Comparison of ENCODE assay signal across 20 cellular contexts in genomic region chr12:102107970-102108369, GRCh38.
"Had no signal": no experiment of that assay in that cellular context is flagged by ENCODE, and none has a peak within 500 bp of the region (broad histone marks: within the 10 kb centered on the region; RNA-seq: fewer than 3 reads in every experiment).

No MANE protein-coding gene starts in this region.

- H3K9ac ChIP-seq: neural progenitor cell had no signal

- H3K27me3 Mint-ChIP-seq: activated CD4-positive, alpha-beta T cell treated with anti-CD3 and anti-CD28 coated beads, Interleukin-2, amount 10 ng/mL, durations not matched to agents 24 days and 14 days; activated naive CD8-positive, alpha-beta T cell treated with anti-CD3 and anti-CD28 coated beads, Interleukin-2, amount 10 ng/mL, durations not matched to agents 7 days and 5 days; naive thymus-derived CD4-positive, alpha-beta T cell had no signal

- H3K4me3 Mint-ChIP-seq: activated CD4-positive, alpha-beta T cell treated with anti-CD3 and anti-CD28 coated beads, Interleukin-2, amount 10 ng/mL, durations not matched to agents 24 days and 14 days; activated naive CD8-positive, alpha-beta T cell treated with anti-CD3 and anti-CD28 coated beads, Interleukin-2, amount 10 ng/mL, durations not matched to agents 7 days and 5 days; immature natural killer cell; naive thymus-derived CD4-positive, alpha-beta T cell; neural progenitor cell had no signal

- H3K27ac ChIP-seq: dorsolateral prefrontal cortex, epithelial cell of prostate, heart right ventricle, neural progenitor cell, psoas muscle, skin epidermis, tibial artery had no signal

- H3K27me3 ChIP-seq: dorsolateral prefrontal cortex, heart right ventricle, neural progenitor cell, tibial artery had no signal

- H3K4me2 ChIP-seq: neural progenitor cell had no signal

- H3K9me3 ChIP-seq: psoas muscle, tibial artery had no signal

- H3K4me1 Mint-ChIP-seq: neural progenitor cell had no signal

- H2AFZ ChIP-seq: neural progenitor cell had no signal

- H3K27ac Mint-ChIP-seq: activated CD4-positive, alpha-beta T cell treated with anti-CD3 and anti-CD28 coated beads, Interleukin-2, amount 10 ng/mL, durations not matched to agents 24 days and 14 days; activated naive CD8-positive, alpha-beta T cell treated with anti-CD3 and anti-CD28 coated beads, Interleukin-2, amount 10 ng/mL, durations not matched to agents 7 days and 5 days; immature natural killer cell; neural progenitor cell had no signal

- H3K4me1 ChIP-seq: heart right ventricle, neural progenitor cell, psoas muscle, tibial artery had no signal

- H3K4me3 ChIP-seq: dorsolateral prefrontal cortex, heart right ventricle, neural progenitor cell, psoas muscle, skin epidermis, tibial artery had no signal

- DNase-seq: activated CD4-positive, alpha-beta T cell treated with anti-CD3 and anti-CD28 coated beads, Interleukin-2, amount 10 ng/mL, durations not matched to agents 24 days and 14 days; activated naive CD4-positive, alpha-beta T cell treated with Interleukin-2 at 50 U/mL for 16 hours; activated naive CD8-positive, alpha-beta T cell treated with anti-CD3 and anti-CD28 coated beads, Interleukin-2, amount 10 ng/mL, durations not matched to agents 7 days and 5 days; activated T-cell treated with anti-CD3 and anti-CD28 coated beads for 4 hours; amygdala; dorsolateral prefrontal cortex; heart right ventricle; immature natural killer cell; mesenchymal stem cell; naive thymus-derived CD4-positive, alpha-beta T cell; psoas muscle; right cardiac atrium; stimulated activated naive CD8-positive, alpha-beta T cell treated with anti-CD3 and anti-CD28 coated beads, Interleukin-15, Interleukin-2, amounts not matched to agents 100 U/mL and 50 U/mL, for 24 hours; substantia nigra; T-helper 1 cell; T1000; tibial artery had no signal

- ATAC-seq: heart right ventricle; naive thymus-derived CD4-positive, alpha-beta T cell; psoas muscle; right cardiac atrium; stimulated activated naive CD8-positive, alpha-beta T cell treated with anti-CD3 and anti-CD28 coated beads, Interleukin-15, Interleukin-2, amounts not matched to agents 100 U/mL and 50 U/mL, for 24 hours had no signal
